In the genomic region with DNA sequence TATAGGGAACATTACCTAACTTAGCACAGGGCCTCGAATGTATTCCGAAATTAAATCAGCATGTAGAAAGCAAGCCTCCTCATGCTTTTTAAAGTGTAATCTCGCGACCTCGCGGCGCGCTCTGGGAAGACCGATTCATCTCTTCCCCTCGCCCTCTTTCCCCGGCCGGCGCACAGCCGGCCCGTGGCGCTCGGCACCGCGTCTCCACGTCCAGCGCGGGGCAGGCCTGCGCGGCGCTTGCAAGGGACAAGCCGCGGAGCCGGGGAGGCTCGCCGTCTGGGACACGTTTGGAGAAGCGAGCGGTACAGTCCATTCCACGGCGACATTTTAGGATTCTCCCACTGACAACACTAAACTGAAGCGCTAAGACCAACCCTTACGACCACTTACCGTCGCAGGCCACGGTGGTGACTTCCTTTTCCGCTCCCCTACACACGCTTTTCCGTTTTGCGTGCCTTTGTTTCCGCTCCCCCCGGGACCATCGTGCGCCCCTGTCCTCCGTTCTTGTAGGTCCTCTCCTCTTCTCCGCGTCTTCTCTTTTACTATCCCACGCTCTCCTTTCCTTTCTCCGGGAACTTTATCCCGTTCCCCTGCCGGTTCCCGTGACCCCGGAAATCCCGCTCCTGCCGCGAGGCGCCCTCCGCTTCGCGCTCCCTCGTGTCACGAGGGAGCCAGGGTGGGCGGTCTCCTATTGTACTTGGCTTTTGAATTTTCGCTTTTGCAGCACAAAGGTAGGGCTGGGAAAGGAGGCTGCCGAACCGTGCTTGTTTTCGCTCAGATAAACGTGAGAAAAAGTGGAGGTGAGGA, we compare ENCODE assay signal across 8 cellular contexts. TPM values are rescaled to one million over a fixed set of nuclear protein-coding genes. Genes with fewer than 3 reads are reported as not detected.
DNase-seq lines count a peak whose midpoint lies in the region; ATAC-seq, FAIRE-seq and TF ChIP-seq lines count a peak whose summit lies in the region.

TSS of gene ECHDC1 (minus strand) at position 664 of the 807 bp plus-strand sequence. CDS start 12,581 bp downstream, outside the sequence.

- H2AFZ ChIP-seq in astrocyte (ENCODE audit: low read depth, low read length), result peak within 1 kb of the TSS; percentile 94

- H3K79me2 ChIP-seq in astrocyte (ENCODE audit: insufficient read depth, low read length), result peaks cover 94% of the 10 kb centered on the region

- ATAC-seq in GM18499 (IDR thresholded peaks at IDR 0.05; ENCODE audit: insufficient read depth, unreplicated experiment) (peak; percentile 44), HG02870 (IDR thresholded peaks at IDR 0.05; ENCODE audit: unreplicated experiment) (peak; percentile 64), sciatic nerve (peak; percentile 90)

- peak within 1 kb of the TSS; percentile 95 for H3K27ac ChIP-seq in astrocyte (ENCODE audit: low read depth, low read length)

- intact Hi-C loops in sciatic nerve (cut with DNase I), result no loop called here

- H3K4me1 ChIP-seq in astrocyte (ENCODE audit: insufficient read depth, low read length), result peaks cover 12% of the 10 kb centered on the region

- H3K4me3 Mint-ChIP-seq in astrocyte (ENCODE audit: unreplicated experiment), result no peak within 1 kb of the TSS

- no peaks in the 10 kb centered on the region for H3K36me3 Mint-ChIP-seq in astrocyte (ENCODE audit: low read depth, unreplicated experiment)

- no peaks in the 10 kb centered on the region for H3K36me3 ChIP-seq in astrocyte (ENCODE audit: insufficient read depth, low read length)

- no peak for TF ChIP-seq CTCF in astrocyte (IDR thresholded peaks at IDR 0.05; ENCODE audit: insufficient read depth, low read depth, low read length)

- H3K4me2 ChIP-seq in astrocyte (ENCODE audit: low read length), result peak within 1 kb of the TSS; percentile 96

- peak; percentile 87 for DNase-seq in NCI-H146 treated with DMSO at 0.1 percent for 48 hours (lab: John Stamatoyannopoulos, UW; ENCODE audit: unreplicated experiment)
- DNase-seq in T-helper 2 cell, result peak; percentile 30 to 92 (median 61)
- peak; percentile 59 for DNase-seq in astrocyte (ENCODE audit: low read depth)
- peak in 50 of 51 donors; percentile 8 to 83 (median 50) for DNase-seq in hypothalamus (lab: John Stamatoyannopoulos, UW)
- DNase-seq in sciatic nerve (ENCODE audit: low spot score), result peak; percentile 69
- DNase-seq in cortex of kidney (lab: John Stamatoyannopoulos, UW), result no peak

- no peak for FAIRE-seq in astrocyte (lab: Jason Lieb, UNC)

- H3K4me3 ChIP-seq in astrocyte (ENCODE audit: insufficient read depth, low read depth, low read length), result peak within 1 kb of the TSS; percentile 100

- peak within 1 kb of the TSS; percentile 98 for H3K9ac ChIP-seq in astrocyte (ENCODE audit: low read length)

- no peaks in the 10 kb centered on the region for H3K9me3 Mint-ChIP-seq in astrocyte (ENCODE audit: unreplicated experiment)

- no peaks in the 10 kb centered on the region for H3K9me3 ChIP-seq in astrocyte (ENCODE audit: insufficient read depth, low read depth, low read length)

- H4K20me1 ChIP-seq in astrocyte (ENCODE audit: insufficient read depth, low read length), result peaks cover 25% of the 10 kb centered on the region

- no peak within 1 kb of the TSS for H3K27ac Mint-ChIP-seq in astrocyte (ENCODE audit: unreplicated experiment)

- H3K27me3 ChIP-seq in astrocyte (ENCODE audit: insufficient read depth, low read length), result no peaks in the 10 kb centered on the region

- H3K27me3 Mint-ChIP-seq in astrocyte (ENCODE audit: low read depth, unreplicated experiment), result no peaks in the 10 kb centered on the region

- H3K4me1 Mint-ChIP-seq in astrocyte (ENCODE audit: low read depth, unreplicated experiment), result peaks cover 3% of the 10 kb centered on the region

RNA-seq across cellular contexts. Expression of gene ECHDC1, which starts in this region (rescaled TPM):
- total RNA-seq in astrocyte, result 39.3 and 47.2 TPM in 2 replicates
- total RNA-seq in sciatic nerve, result 62.0 TPM
